ENCODE assay signal across 8 cellular contexts in the genomic region with DNA sequence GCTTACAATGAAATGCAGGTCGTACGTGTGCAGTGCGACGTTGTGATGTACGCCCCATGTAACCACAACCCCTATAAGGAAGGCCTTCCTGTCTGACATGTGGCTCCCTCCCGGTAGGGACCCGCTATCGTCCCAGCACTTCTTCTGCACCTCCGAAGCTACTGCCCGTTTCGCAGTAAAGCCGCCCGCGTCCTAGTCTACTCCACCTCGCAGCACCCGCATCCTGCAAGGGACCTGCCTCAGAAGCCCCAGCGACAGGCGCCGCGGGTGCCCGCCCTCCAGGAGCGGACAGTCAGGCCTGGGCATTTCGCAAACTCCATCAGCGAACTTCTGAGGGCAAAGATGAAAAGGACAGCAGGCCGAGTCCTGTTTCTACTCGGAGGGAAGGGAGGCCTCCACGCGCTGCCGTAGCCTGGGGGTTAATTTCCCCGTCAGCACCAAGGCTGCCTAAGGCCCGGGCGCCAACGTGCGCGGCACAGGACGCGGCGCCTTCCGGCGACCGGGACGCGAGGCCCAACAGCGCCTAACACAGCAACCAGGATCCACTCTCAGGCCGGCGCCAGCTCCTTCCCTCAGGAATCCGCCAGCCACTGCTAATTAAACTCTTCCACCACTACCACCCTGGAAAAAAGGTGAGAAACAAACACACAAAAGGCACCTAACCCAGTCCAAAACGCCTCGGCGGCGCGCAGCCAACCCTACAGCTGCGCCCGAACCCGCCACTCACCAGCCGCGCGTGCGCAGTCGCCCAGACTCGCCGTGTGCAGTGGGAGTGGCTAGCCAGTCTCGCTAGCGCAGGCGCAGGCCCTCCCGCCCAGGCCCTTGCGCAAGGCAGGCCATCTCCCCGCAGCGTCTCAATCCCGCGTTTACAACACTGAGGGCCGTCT. TPM values are rescaled to one million over a fixed set of nuclear protein-coding genes. Genes with fewer than 3 reads are reported as not detected.
DNase-seq lines count a peak whose midpoint lies in the region; ATAC-seq and TF ChIP-seq lines count a peak whose summit lies in the region.

TSS of gene EEF1AKMT1 (minus strand) at position 768 of the 887 bp plus-strand sequence. CDS start 16,363 bp downstream, outside the sequence.

- peak within 1 kb of the TSS; percentile 88 for H2AFZ ChIP-seq in OCI-LY3 (ENCODE audit: low read depth, low read length)

- peaks cover 16% of the 10 kb centered on the region for H3K79me2 ChIP-seq in OCI-LY3 (ENCODE audit: low read length)

- peaks cover 48% of the 10 kb centered on the region for H3K36me3 ChIP-seq in OCI-LY3 (replicated peaks; ENCODE audit: low read depth, low read length)

- H3K4me1 ChIP-seq in OCI-LY3 (ENCODE audit: low read length) (peaks cover 9% of the 10 kb centered on the region), mononuclear cell (ENCODE audit: insufficient read depth, low read length) (peaks cover 15% of the 10 kb centered on the region)

- TF ChIP-seq CTCF in OCI-LY3 (IDR thresholded peaks at IDR 0.05; ENCODE audit: low read depth, low read length), result no peak
- TF ChIP-seq CTCF in epithelial cell of esophagus (IDR thresholded peaks at IDR 0.05; ENCODE audit: insufficient read depth, low read depth, low read length, missing control alignments), result no peak

- peak within 1 kb of the TSS; percentile 88 for H3K9ac ChIP-seq in OCI-LY3 (ENCODE audit: low read length)

- no peaks in the 10 kb centered on the region for H4K20me1 ChIP-seq in OCI-LY3 (ENCODE audit: insufficient read depth, low read length)

- peak within 1 kb of the TSS; percentile 91 for H3K4me2 ChIP-seq in OCI-LY3 (ENCODE audit: low read length)

- H3K4me3 ChIP-seq in OCI-LY3 (ENCODE audit: low read length), result peak within 1 kb of the TSS; percentile 86
- H3K4me3 ChIP-seq in epithelial cell of esophagus (ENCODE audit: low read length), result peak within 1 kb of the TSS; percentile 72
- H3K4me3 ChIP-seq in mononuclear cell (ENCODE audit: low read length), result peak within 1 kb of the TSS; percentile 71

- H3K9me3 ChIP-seq in OCI-LY3 (ENCODE audit: insufficient read depth, low read length) (peaks cover 22% of the 10 kb centered on the region), mononuclear cell (ENCODE audit: low read depth, low read length) (peaks cover 10% of the 10 kb centered on the region)

- no peaks in the 10 kb centered on the region for H3K27me3 ChIP-seq in OCI-LY3 (ENCODE audit: low read depth, low read length)
- H3K27me3 ChIP-seq in mononuclear cell (ENCODE audit: insufficient read depth, low read length), result no peaks in the 10 kb centered on the region

- H3K27ac ChIP-seq in OCI-LY3 (ENCODE audit: low read length), result peak within 1 kb of the TSS; percentile 73

- peak; percentile 88 for ATAC-seq in GM21526 (IDR thresholded peaks at IDR 0.05; ENCODE audit: low FRiP score, unreplicated experiment)

- DNase-seq in DMS 273 (lab: John Stamatoyannopoulos, UW; ENCODE audit: unreplicated experiment), result peak; percentile 95
- DNase-seq in HuH-7.5 (ENCODE audit: low spot score), result peak; percentile 51
- DNase-seq in activated T-cell treated with anti-CD3 and anti-CD28 coated beads for 24 hours (ENCODE audit: low read depth), result peak; percentile 92
- DNase-seq in epithelial cell of esophagus (ENCODE audit: low read depth), result peak; percentile 94
- DNase-seq in stimulated activated CD8-positive, alpha-beta memory T cell treated with anti-CD3 and anti-CD28 coated beads, Interleukin-2, amount 100 ng/mL, for 48 hours (ENCODE audit: low read depth in 2 of 2), result peak; percentile 92 to 93

RNA-seq across cellular contexts. Expression of gene EEF1AKMT1, which starts in this region (rescaled TPM):
- 0.63 TPM for total RNA-seq in mononuclear cell

Comparison
In these comparisons a context has a peak if more than half of its experiments do, and no peak if none do; other contexts are left out.
1. Peak in every context shown above with its lines: DNase-seq, ATAC-seq, H3K4me3 ChIP-seq and H3K27ac ChIP-seq.